1 cellular context compared by ENCODE assay signal in the genomic region with DNA sequence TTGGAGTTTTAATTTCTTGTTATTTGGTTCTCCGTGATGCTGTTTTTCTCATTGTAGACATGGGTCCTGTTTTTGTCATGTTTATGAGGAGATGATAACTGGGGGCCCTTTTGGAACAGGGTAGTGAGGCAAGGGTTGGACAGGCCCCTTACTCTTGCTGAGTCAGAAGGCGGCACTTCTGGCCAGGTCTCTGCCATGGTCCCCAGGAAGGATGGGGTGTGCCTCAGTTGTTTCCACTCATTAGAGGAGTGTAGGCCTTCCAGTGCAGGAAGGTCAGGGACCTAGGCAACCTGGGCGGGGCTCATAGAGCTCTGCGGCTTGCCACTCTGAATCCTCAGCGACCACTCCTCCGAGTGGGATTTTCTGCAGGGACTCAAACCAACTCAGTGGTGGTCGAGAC.
TF ChIP-seq lines count a peak whose summit lies in the region.

No MANE protein-coding gene starts in this region.

TF ChIP-seq in IMR-90, 13 proteins besides CTCF, POLR2A, EP300 and RAD21:
- TF ChIP-seq SMC3 (IDR thresholded peaks at IDR 0.05; ENCODE audit: low read depth, low read length) (no peak), FOS (IDR thresholded peaks at IDR 0.05; ENCODE audit: low read depth, low read length) (no peak), MXI1 (IDR thresholded peaks at IDR 0.05; ENCODE audit: borderline replicate concordance, low read depth, low read length) (no peak)
- TF ChIP-seq, protein P1, sequence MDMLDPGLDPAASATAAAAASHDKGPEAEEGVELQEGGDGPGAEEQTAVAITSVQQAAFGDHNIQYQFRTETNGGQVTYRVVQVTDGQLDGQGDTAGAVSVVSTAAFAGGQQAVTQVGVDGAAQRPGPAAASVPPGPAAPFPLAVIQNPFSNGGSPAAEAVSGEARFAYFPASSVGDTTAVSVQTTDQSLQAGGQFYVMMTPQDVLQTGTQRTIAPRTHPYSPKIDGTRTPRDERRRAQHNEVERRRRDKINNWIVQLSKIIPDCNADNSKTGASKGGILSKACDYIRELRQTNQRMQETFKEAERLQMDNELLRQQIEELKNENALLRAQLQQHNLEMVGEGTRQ (IDR thresholded peaks at IDR 0.05; ENCODE audit: low read depth, low read length), result no peak
